ENCODE assay signal across 18 cellular contexts in genomic region chr13:67001363-67001762, GRCh38.
DNase-seq lines count a peak whose midpoint lies in the region; ATAC-seq, FAIRE-seq and TF ChIP-seq lines count a peak whose summit lies in the region.
"Had no signal": no experiment of that assay in that cellular context is flagged by ENCODE, and none has a peak within 500 bp of the region (broad histone marks: within the 10 kb centered on the region; RNA-seq: fewer than 3 reads in every experiment).

No MANE protein-coding gene starts in this region.

- DNase-seq in NCI-H82 (lab: John Stamatoyannopoulos, UW): peak; percentile 28
- no peak for DNase-seq in NCI-H82 treated with DMSO at 0.1 percent for 48 hours (lab: John Stamatoyannopoulos, UW; ENCODE audit: unreplicated experiment)
- no peak for DNase-seq in WTC11 (ENCODE audit: low spot score)
- peak; percentile 50 for DNase-seq in midbrain (lab: John Stamatoyannopoulos, UW)
- no peak for DNase-seq in osteocyte (ENCODE audit: extremely low spot score, unreplicated experiment)
- DNase-seq in HepG2 (ENCODE audit: low spot score): no peak
- no peak for DNase-seq in cortex of kidney (lab: John Stamatoyannopoulos, UW)
- DNase-seq: CD8-positive, alpha-beta T cell; DMS79; NCI-H2029; NCI-H2171; NCI-H446 treated with DMSO at 0.1 percent for 48 hours; NCI-H774 had no signal

- no peak overlapping the region for H3K4me3 Mint-ChIP-seq in WTC11
- H3K4me3 Mint-ChIP-seq in osteocyte (ENCODE audit: unreplicated experiment): no peak overlapping the region
- H3K4me3 Mint-ChIP-seq: CD8-positive, alpha-beta T cell had no signal

- H3K9ac ChIP-seq in HepG2 (ENCODE audit: insufficient read depth, low read depth, low read length): no peak overlapping the region
- H3K9ac ChIP-seq: BLaER1 had no signal

- intact Hi-C loops in HepG2 (cut with micrococcal nuclease; ENCODE audit: unreplicated experiment): no loop called here

- POLR2A ChIA-PET in WTC11 (lab: Charles Lee) (no interaction called here), HepG2 (lab: Yijun Ruan, JAX) (no interaction called here)

- no peaks in the 10 kb centered on the region for H3K79me2 ChIP-seq in HepG2 (ENCODE audit: insufficient read depth, low read length)

- H3K4me1 Mint-ChIP-seq in WTC11 (no peaks in the 10 kb centered on the region), osteocyte (ENCODE audit: unreplicated experiment) (no peaks in the 10 kb centered on the region)
- H3K4me1 Mint-ChIP-seq: IgD-negative memory B cell had no signal

- CTCF ChIA-PET in WTC11 (lab: Charles Lee) (no interaction called here), HepG2 (lab: Yijun Ruan, JAX; ENCODE audit: low intra/inter-chr PET ratio, low total read pairs) (no interaction called here)

- no peak for TF ChIP-seq POLR2A in HepG2 (IDR thresholded peaks at IDR 0.05; ENCODE audit: insufficient read depth in 1 of 2, low read depth in 2 of 2, low read length in 2 of 2)

- H3K4me3 ChIP-seq in HepG2 (replicated peaks in 1 of 3; ENCODE audit: insufficient read depth in 1 of 3, low read depth in 2 of 3, low read length in 3 of 3): no peak overlapping the region
- H3K4me3 ChIP-seq: BLaER1 had no signal

- ATAC-seq in WTC11 (peak; percentile 36; the same call in 1 of the 2 replicates), HepG2 (no peak)
- ATAC-seq: CD8-positive, alpha-beta T cell; Panc1 had no signal

- in situ Hi-C loops in HepG2 (cut with HindIII; ENCODE audit: extremely low pct_ligation_motif_present, low pct_unique_long_range_greater_than_20kb): no loop called here

- H3K27ac ChIP-seq in temporal lobe (ENCODE audit: low read depth, low read length): peak overlapping the region; percentile 6
- no peak overlapping the region for H3K27ac ChIP-seq in HepG2 (ENCODE audit: extremely low read length, insufficient read depth, low read length)
- H3K27ac ChIP-seq: 22Rv1, BLaER1 had no signal

- H3K9me3 Mint-ChIP-seq in WTC11 (peaks cover 3% of the 10 kb centered on the region; the same call in 1 of the 2 replicates), osteocyte (ENCODE audit: unreplicated experiment) (peaks cover 8% of the 10 kb centered on the region)
- H3K9me3 Mint-ChIP-seq: CD8-positive, alpha-beta T cell had no signal

- FAIRE-seq in HepG2 (lab: Jason Lieb, UNC): no peak

- H3K27me3 ChIP-seq in HepG2 (ENCODE audit: control insufficient read depth in 1 of 2, insufficient read depth in 2 of 2, low read length in 2 of 2): no peaks in the 10 kb centered on the region
- H3K27me3 ChIP-seq: BLaER1 had no signal

- TF ChIP-seq RAD21 in HepG2 (CRISPR knock-in tag; IDR thresholded peaks at IDR 0.05): no peak

- H3K36me3 ChIP-seq in HepG2 (replicated peaks in 1 of 2; ENCODE audit: control insufficient read depth in 1 of 2, insufficient read depth in 2 of 2, low read length in 2 of 2): no peaks in the 10 kb centered on the region
- H3K36me3 ChIP-seq: BLaER1 had no signal

- TF ChIP-seq CTCF in WTC11 (IDR thresholded peaks at IDR 0.05) (no peak), osteocyte (IDR thresholded peaks at IDR 0.05) (no peak), HepG2 (CRISPR knock-in tag; IDR thresholded peaks at IDR 0.05) (no peak)

- no peaks in the 10 kb centered on the region for H4K20me1 ChIP-seq in HepG2 (ENCODE audit: insufficient read depth, low read length)
- H4K20me1 ChIP-seq: BLaER1 had no signal

- no peaks in the 10 kb centered on the region for H3K4me1 ChIP-seq in HepG2 (ENCODE audit: insufficient read depth, low read length)

- H3K27me3 Mint-ChIP-seq in WTC11 (ENCODE audit: low read depth) (no peaks in the 10 kb centered on the region), osteocyte (ENCODE audit: unreplicated experiment) (no peaks in the 10 kb centered on the region)
- H3K27me3 Mint-ChIP-seq: IgD-negative memory B cell had no signal

- H3K9me3 ChIP-seq in HepG2 (ENCODE audit: low read length): no peaks in the 10 kb centered on the region

- TF ChIP-seq EP300 in HepG2 (IDR thresholded peaks at IDR 0.05; ENCODE audit: low read depth in 2 of 2, low read length in 2 of 2): no peak
- no peak for TF ChIP-seq EP300 in HepG2 (CRISPR knock-in tag; IDR thresholded peaks at IDR 0.05; ENCODE audit: borderline replicate concordance)

- no peak overlapping the region for H3K4me2 ChIP-seq in HepG2 (ENCODE audit: low read depth, low read length)
- H3K4me2 ChIP-seq: BLaER1 had no signal

- no peak overlapping the region for H3K27ac Mint-ChIP-seq in WTC11
- no peak overlapping the region for H3K27ac Mint-ChIP-seq in osteocyte (ENCODE audit: unreplicated experiment)
- H3K27ac Mint-ChIP-seq: CD8-positive, alpha-beta T cell; IgD-negative memory B cell had no signal

- no peak overlapping the region for H2AFZ ChIP-seq in HepG2 (ENCODE audit: low read length)

- no TSS peak for BruUV-seq in HepG2 (replicated peaks; lab: Mats Ljungman, UMichigan)

- H3K36me3 Mint-ChIP-seq in WTC11: no peaks in the 10 kb centered on the region
- no peaks in the 10 kb centered on the region for H3K36me3 Mint-ChIP-seq in osteocyte (ENCODE audit: unreplicated experiment)
- H3K36me3 Mint-ChIP-seq: CD8-positive, alpha-beta T cell; IgD-negative memory B cell had no signal

- WGBS in HepG2 (ENCODE audit: low lambda C conversion rate): 40% methylated on average over 5 of the region's 5 CpGs

TF ChIP-seq in WTC11, 78 proteins besides CTCF, POLR2A, EP300 and RAD21 (continues in another document):
- no peak for TF ChIP-seq ESRRA (CRISPR knock-in tag; IDR thresholded peaks at IDR 0.05; ENCODE audit: borderline replicate concordance)
- no peak for TF ChIP-seq IRF2 (CRISPR knock-in tag; IDR thresholded peaks at IDR 0.05; ENCODE audit: borderline replicate concordance, low read depth)
- TF ChIP-seq PREB (CRISPR knock-in tag; IDR thresholded peaks at IDR 0.05; ENCODE audit: borderline replicate concordance): no peak
- no peak for TF ChIP-seq MXD4 (CRISPR knock-in tag; IDR thresholded peaks at IDR 0.05; ENCODE audit: borderline replicate concordance)
- TF ChIP-seq GABPB1 (CRISPR knock-in tag; IDR thresholded peaks at IDR 0.05): no peak
- TF ChIP-seq, protein P1, sequence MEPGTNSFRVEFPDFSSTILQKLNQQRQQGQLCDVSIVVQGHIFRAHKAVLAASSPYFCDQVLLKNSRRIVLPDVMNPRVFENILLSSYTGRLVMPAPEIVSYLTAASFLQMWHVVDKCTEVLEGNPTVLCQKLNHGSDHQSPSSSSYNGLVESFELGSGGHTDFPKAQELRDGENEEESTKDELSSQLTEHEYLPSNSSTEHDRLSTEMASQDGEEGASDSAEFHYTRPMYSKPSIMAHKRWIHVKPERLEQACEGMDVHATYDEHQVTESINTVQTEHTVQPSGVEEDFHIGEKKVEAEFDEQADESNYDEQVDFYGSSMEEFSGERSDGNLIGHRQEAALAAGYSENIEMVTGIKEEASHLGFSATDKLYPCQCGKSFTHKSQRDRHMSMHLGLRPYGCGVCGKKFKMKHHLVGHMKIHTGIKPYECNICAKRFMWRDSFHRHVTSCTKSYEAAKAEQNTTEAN (CRISPR knock-in tag; IDR thresholded peaks at IDR 0.05): no peak
- no peak for TF ChIP-seq SMAD4 (CRISPR knock-in tag; IDR thresholded peaks at IDR 0.05)
- no peak for TF ChIP-seq FOXK1 (CRISPR knock-in tag; IDR thresholded peaks at IDR 0.05)

TF ChIP-seq in HepG2, 621 proteins besides CTCF, POLR2A, EP300 and RAD21:
- TF ChIP-seq, protein P2, sequence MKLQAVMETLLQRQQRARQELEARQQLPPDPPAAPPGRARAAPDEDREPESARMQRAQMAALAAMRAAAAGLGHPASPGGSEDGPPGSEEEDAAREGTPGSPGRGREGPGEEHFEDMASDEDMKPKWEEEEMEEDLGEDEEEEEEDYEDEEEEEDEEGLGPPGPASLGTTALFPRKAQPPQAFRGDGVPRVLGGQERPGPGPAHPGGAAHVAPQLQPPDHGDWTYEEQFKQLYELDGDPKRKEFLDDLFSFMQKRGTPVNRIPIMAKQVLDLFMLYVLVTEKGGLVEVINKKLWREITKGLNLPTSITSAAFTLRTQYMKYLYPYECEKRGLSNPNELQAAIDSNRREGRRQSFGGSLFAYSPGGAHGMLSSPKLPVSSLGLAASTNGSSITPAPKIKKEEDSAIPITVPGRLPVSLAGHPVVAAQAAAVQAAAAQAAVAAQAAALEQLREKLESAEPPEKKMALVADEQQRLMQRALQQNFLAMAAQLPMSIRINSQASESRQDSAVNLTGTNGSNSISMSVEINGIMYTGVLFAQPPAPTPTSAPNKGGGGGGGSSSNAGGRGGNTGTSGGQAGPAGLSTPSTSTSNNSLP (IDR thresholded peaks at IDR 0.05; ENCODE audit: low read depth, low read length): no peak
- no peak for TF ChIP-seq MED1 (CRISPR knock-in tag; IDR thresholded peaks at IDR 0.05)
- no peak for TF ChIP-seq MAX (IDR thresholded peaks at IDR 0.05)
- TF ChIP-seq REXO4 (CRISPR knock-in tag; IDR thresholded peaks at IDR 0.05; ENCODE audit: borderline replicate concordance): no peak
- TF ChIP-seq PPARG (CRISPR knock-in tag; conservative IDR thresholded peaks at IDR 0.05): no peak
- no peak for TF ChIP-seq TMF1 (CRISPR knock-in tag; IDR thresholded peaks at IDR 0.05; ENCODE audit: low read depth)
- TF ChIP-seq CREB1 (IDR thresholded peaks at IDR 0.05): no peak
- no peak for TF ChIP-seq CREB1 (CRISPR knock-in tag; IDR thresholded peaks at IDR 0.05)
- TF ChIP-seq, protein P3, sequence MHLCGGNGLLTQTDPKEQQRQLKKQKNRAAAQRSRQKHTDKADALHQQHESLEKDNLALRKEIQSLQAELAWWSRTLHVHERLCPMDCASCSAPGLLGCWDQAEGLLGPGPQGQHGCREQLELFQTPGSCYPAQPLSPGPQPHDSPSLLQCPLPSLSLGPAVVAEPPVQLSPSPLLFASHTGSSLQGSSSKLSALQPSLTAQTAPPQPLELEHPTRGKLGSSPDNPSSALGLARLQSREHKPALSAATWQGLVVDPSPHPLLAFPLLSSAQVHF (CRISPR knock-in tag; IDR thresholded peaks at IDR 0.05): no peak
- no peak for TF ChIP-seq GATAD2A (CRISPR knock-in tag; IDR thresholded peaks at IDR 0.05)
- TF ChIP-seq, protein P4, sequence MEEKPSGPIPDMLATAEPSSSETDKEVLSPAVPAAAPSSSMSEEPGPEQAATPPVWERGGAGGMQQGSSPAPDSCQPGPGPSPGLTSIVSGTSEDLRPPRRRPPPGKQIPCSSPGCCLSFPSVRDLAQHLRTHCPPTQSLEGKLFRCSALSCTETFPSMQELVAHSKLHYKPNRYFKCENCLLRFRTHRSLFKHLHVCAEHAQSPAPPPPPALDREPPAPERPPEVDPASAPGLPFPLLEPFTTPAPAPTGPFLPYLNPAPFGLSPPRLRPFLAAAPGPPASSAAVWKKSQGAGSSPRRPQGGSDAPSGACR (CRISPR knock-in tag; IDR thresholded peaks at IDR 0.05): no peak
- TF ChIP-seq ZBTB8A (CRISPR knock-in tag; IDR thresholded peaks at IDR 0.05; ENCODE audit: borderline replicate concordance, low read depth): no peak
- no peak for TF ChIP-seq SIN3B (IDR thresholded peaks at IDR 0.05; ENCODE audit: low read length)
- TF ChIP-seq SRSF4 (IDR thresholded peaks at IDR 0.05; ENCODE audit: low read depth, low read length, poor library complexity, severe bottlenecking): no peak
TF ChIP-seq in HepG2: peak in this region for 0.

Comparison
In these comparisons a context has a peak if more than half of its experiments do, and no peak if none do; other contexts are left out.
1. DNase-seq: peak in NCI-H82 (single experiment) and midbrain (single experiment); none in NCI-H82 treated with DMSO at 0.1 percent for 48 hours (single experiment), WTC11 (single experiment), osteocyte (single experiment), HepG2 (single experiment) and cortex of kidney (single experiment).